In the genomic region with DNA sequence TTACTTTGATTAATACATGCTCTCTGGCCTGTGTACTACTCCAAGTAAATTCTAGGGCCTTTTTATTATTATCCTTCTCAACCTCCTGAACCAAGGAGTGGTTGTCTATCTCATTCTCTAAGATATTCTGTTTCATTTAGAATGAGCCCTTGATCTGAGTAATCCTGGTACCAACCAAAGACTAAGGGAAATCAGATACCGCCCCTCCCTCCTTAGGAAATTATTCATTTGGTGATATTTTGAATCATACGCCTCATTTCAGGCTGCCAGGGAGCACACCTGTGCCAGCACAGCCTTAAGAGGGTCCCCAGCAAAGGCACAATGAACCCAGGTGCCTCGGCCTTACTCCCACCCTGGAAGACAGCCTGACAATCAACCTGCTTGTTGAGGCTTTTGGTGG, we compare ENCODE assay signal across 27 cellular contexts.
"Had no signal": no experiment of that assay in that cellular context is flagged by ENCODE, and none has a peak within 500 bp of the region (broad histone marks: within the 10 kb centered on the region; RNA-seq: fewer than 3 reads in every experiment).

No MANE protein-coding gene starts in this region.

- H3K36me3 ChIP-seq: left ventricle myocardium inferior, neural progenitor cell, neutrophil, stomach, thyroid gland, transverse colon, upper lobe of left lung, vagina had no signal

- DNase-seq: islet precursor cell; left ventricle myocardium inferior; mesendoderm; naive B cell; natural killer cell; nephron progenitor cell; occipital lobe; right cardiac atrium; stimulated activated CD4-positive, alpha-beta T cell treated with anti-CD3 and anti-CD28 coated beads, Interleukin-12 subunit alpha, Interleukin-12 subunit beta, amount 100 ng/mL, for 4 hours; stimulated activated CD4-positive, alpha-beta T cell treated with anti-CD3 and anti-CD28 coated beads, Interleukin-15, amount 100 ng/mL, for 24 hours; stimulated activated CD4-positive, alpha-beta T cell treated with anti-CD3 and anti-CD28 coated beads, Interleukin-2, amount 100 ng/mL, for 24 hours; stimulated activated CD4-positive, alpha-beta T cell treated with anti-CD3 and anti-CD28 coated beads, Interleukin-4, amount 100 ng/mL, for 1 hour; stimulated activated naive CD4-positive, alpha-beta T cell; stomach; testis; thyroid gland; transverse colon; upper lobe of left lung had no signal

- H3K27me3 Mint-ChIP-seq: naive B cell, progenitor cell of endocrine pancreas had no signal

- H3K36me3 Mint-ChIP-seq: mesothelial cell of epicardium, naive B cell, natural killer cell, neural progenitor cell had no signal

- H3K4me1 ChIP-seq: left ventricle myocardium inferior, neural progenitor cell, stomach, testis, thyroid gland, transverse colon, upper lobe of left lung, vagina had no signal

- H3K4me1 Mint-ChIP-seq: mesothelial cell of epicardium, naive B cell, natural killer cell, neural progenitor cell had no signal

- H3K4me3 Mint-ChIP-seq: mesothelial cell of epicardium, naive B cell, natural killer cell, nephron progenitor cell, neural progenitor cell had no signal

- H3K27ac Mint-ChIP-seq: mesothelial cell of epicardium, naive B cell, natural killer cell, nephron progenitor cell, neural progenitor cell, progenitor cell of endocrine pancreas had no signal

- H3K27ac ChIP-seq: hepatocyte, left ventricle myocardium inferior, neural progenitor cell, neutrophil, skin epidermis, stomach, testis, thyroid gland, transverse colon, upper lobe of left lung, vagina had no signal

- ATAC-seq: natural killer cell, right cardiac atrium, sciatic nerve had no signal

- H3K4me3 ChIP-seq: hepatocyte, left ventricle myocardium inferior, lung, neural progenitor cell, skin epidermis, stomach, testis, thyroid gland, transverse colon, upper lobe of left lung, vagina had no signal

- H3K9me3 Mint-ChIP-seq: natural killer cell had no signal

- H3K27me3 ChIP-seq: hepatocyte, neural progenitor cell, neutrophil, stomach, testis, thyroid gland, transverse colon, upper lobe of left lung, vagina had no signal

- H3K9me3 ChIP-seq: left ventricle myocardium inferior, neutrophil, stomach, testis, thyroid gland, transverse colon, upper lobe of left lung, vagina had no signal
